Comparison of ENCODE assay signal across 7 cellular contexts in the genomic region with DNA sequence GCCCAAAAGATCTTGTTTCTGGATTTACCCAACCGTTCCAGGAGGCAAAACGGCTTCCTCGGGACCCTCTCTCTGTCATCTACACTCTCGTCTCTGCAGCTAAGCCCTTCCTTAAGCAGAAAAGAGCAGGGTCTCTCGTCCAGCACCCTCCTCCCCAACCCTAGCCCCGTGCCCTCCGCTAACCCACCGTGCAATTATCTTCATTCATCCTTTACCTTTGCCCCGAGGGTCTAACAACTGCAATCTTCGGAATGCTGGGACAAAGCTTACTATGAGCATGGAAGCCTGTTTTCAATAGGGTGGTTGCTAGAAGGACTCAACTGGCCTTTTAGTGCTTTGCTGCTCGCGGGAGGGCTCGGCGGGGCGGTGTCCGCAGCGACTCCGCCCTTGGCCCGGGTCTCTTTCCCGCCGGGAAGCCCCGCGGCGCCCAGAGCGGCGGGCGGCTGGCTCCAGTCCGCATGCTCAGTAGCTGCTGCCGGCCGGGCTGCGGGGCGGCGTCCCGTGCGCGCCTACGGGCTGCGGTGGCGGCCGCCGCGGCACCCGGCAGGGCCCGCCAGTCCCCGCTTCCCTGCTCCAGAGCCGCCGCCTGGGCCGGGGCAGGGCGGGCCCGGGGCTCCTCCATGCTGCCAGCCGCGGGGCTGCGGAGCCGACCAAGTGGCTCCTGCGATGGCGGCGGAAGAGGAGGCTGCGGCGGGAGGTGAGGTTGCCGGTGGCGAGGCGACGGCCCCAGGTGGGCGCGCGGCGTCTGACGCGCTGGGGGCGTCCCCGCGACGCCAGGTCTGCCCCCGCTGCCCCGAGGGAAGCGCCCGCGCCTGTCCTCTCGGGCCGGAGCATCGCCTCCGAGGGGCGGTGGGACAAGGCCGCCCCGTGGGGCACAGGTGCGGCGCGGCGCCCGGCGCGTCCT. TPM values are rescaled to one million over a fixed set of nuclear protein-coding genes. Genes with fewer than 3 reads are reported as not detected.
DNase-seq lines count a peak whose midpoint lies in the region; ATAC-seq and TF ChIP-seq lines count a peak whose summit lies in the region.

A gene with protein sequence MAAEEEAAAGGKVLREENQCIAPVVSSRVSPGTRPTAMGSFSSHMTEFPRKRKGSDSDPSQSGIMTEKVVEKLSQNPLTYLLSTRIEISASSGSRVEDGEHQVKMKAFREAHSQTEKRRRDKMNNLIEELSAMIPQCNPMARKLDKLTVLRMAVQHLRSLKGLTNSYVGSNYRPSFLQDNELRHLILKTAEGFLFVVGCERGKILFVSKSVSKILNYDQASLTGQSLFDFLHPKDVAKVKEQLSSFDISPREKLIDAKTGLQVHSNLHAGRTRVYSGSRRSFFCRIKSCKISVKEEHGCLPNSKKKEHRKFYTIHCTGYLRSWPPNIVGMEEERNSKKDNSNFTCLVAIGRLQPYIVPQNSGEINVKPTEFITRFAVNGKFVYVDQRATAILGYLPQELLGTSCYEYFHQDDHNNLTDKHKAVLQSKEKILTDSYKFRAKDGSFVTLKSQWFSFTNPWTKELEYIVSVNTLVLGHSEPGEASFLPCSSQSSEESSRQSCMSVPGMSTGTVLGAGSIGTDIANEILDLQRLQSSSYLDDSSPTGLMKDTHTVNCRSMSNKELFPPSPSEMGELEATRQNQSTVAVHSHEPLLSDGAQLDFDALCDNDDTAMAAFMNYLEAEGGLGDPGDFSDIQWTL (plus strand): TSS at position 430 of the 904 bp plus-strand sequence. CDS start 237 bp downstream, at position 667.

- H3K36me3 ChIP-seq in colonic mucosa (no peaks in the 10 kb centered on the region), right lobe of liver (no peaks in the 10 kb centered on the region)

- DNase-seq in GM13976 (ENCODE audit: low spot score), result peak; percentile 76
- no peak for DNase-seq in HFFc6
- DNase-seq in NB4 (ENCODE audit: low read depth), result peak; percentile 86
- peak; percentile 59 for DNase-seq in UCSD-AML1 (lab: John Stamatoyannopoulos, UW; ENCODE audit: unreplicated experiment)
- DNase-seq in colonic mucosa, result peak; percentile 41
- peak; percentile 55 to 71 (median 56) for DNase-seq in right lobe of liver
- DNase-seq in stimulated activated CD8-positive, alpha-beta memory T cell treated with anti-CD3 and anti-CD28 coated beads, Interleukin-2, amount 100 ng/mL, for 48 hours (ENCODE audit: low read depth in 2 of 2), result peak; percentile 18 to 40

- H3K9ac ChIP-seq in colonic mucosa (ENCODE audit: low read depth in 2 of 2, low read length in 2 of 2), result peak within 1 kb of the TSS; percentile 55 to 78

- in situ Hi-C loops in GM13976 (cut with MboI; ENCODE audit: low sequenced_read_pairs, unreplicated experiment), result no loop called here

- H3K4me1 ChIP-seq in colonic mucosa (no peaks in the 10 kb centered on the region), right lobe of liver (peaks cover 0 to 20% (median 3%) of the 10 kb centered on the region in 4 donors)

- peaks cover 70% of the 10 kb centered on the region for H3K4me1 Mint-ChIP-seq in HFFc6 (ENCODE audit: low read depth)

- ATAC-seq in right lobe of liver, result peak; percentile 46 to 75 (median 72)

- TF ChIP-seq CTCF in GM13976 (IDR thresholded peaks at IDR 0.05; ENCODE audit: borderline replicate concordance, control extremely low read depth, extremely low read depth, insufficient read depth, missing control alignments) (no peak), HFFc6 (IDR thresholded peaks at IDR 0.05) (no peak), NB4 (IDR thresholded peaks at IDR 0.05; ENCODE audit: low read depth, low read length) (no peak), colonic mucosa (IDR thresholded peaks at IDR 0.05) (no peak), right lobe of liver (IDR thresholded peaks at IDR 0.05) (no peak)

- H3K36me3 Mint-ChIP-seq in HFFc6 (ENCODE audit: low read depth), result peaks cover 4% of the 10 kb centered on the region; the same call in 1 of the 2 replicates

- H3K9me3 ChIP-seq in colonic mucosa (no peaks in the 10 kb centered on the region), right lobe of liver (no peaks in the 10 kb centered on the region)

- intact Hi-C loops in colonic mucosa (cut with DNase I), result loop anchor here (10.0 kb wide), 1 partner anchor 52 kb away; no protein-coding TSS in a partner anchor
- intact Hi-C loops in right lobe of liver (cut with DNase I), result no loop called here

- H3K27me3 ChIP-seq in colonic mucosa (no peaks in the 10 kb centered on the region), right lobe of liver (no peaks in the 10 kb centered on the region)

- H3K27me3 Mint-ChIP-seq in HFFc6 (ENCODE audit: insufficient read depth), result no peaks in the 10 kb centered on the region; the same call in 1 of the 2 replicates

- H3K4me3 ChIP-seq in NB4 (ENCODE audit: low read depth, low read length) (peak within 1 kb of the TSS; percentile 63), colonic mucosa (peak within 1 kb of the TSS; percentile 72), right lobe of liver (peak within 1 kb of the TSS; percentile 60 to 66 (median 63))

- TF ChIP-seq POLR2A in NB4 (IDR thresholded peaks at IDR 0.05; ENCODE audit: extremely low read depth, insufficient read length) (peak; percentile 69), right lobe of liver (IDR thresholded peaks at IDR 0.05) (peak; percentile 65)

- H3K27ac ChIP-seq in colonic mucosa, result peak within 1 kb of the TSS; percentile 10
- H3K27ac ChIP-seq in right lobe of liver, result peak within 1 kb of the TSS in 2 of 3 donors; percentile 42 to 85

- 8% methylated on average over 22 of the region's 92 CpGs for WGBS in right lobe of liver (ENCODE audit: insufficient coverage, low coverage, low lambda C conversion rate, missing lambda C conversion rate)

- peak within 1 kb of the TSS; percentile 92 for H3K4me3 Mint-ChIP-seq in HFFc6

- peak within 1 kb of the TSS; percentile 95 for H3K27ac Mint-ChIP-seq in HFFc6

- no peaks in the 10 kb centered on the region for H3K9me3 Mint-ChIP-seq in HFFc6

RNA-seq across cellular contexts. Expression of the gene that starts here (rescaled TPM):
- total RNA-seq in HFFc6 (2021; fragmentation: NEBNext Ultra II Directional; extraction: Animal tissue kit (Norgen Biotek cat#: 25700)), result 10 to 100 TPM; 23.1 to 47.1 (median 39.9) TPM
- total RNA-seq in colonic mucosa (10 to 100 TPM in 1 of 2 donors, 1 to 10 TPM in 1; 7.0 to 14.9 TPM), right lobe of liver (10 to 100 TPM in 1 of 6 experiments, 1 to 10 TPM in 5; 2.6 to 22.5 (median 4.3) TPM)
